7 cellular contexts compared by ENCODE assay signal in the genomic region with DNA sequence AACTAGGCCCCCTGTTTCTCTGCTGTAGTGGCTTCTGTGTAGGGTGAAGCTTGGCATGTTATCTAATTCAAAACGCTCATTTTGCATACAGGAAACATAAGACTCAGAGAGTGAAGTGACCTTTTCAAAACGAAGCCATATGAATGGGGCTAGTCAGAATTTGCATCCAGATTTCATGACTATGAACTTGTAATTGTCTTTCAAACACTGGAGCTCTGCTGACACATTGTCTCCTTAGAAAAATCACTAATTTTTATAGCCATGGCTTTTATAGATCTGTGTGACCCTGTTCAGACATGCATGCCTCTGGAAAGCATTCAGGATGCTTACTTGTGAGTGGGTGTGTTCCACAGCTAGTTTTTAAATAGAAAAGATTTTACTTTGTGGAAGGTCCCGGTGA.
"Had no signal": no experiment of that assay in that cellular context is flagged by ENCODE, and none has a peak within 500 bp of the region (broad histone marks: within the 10 kb centered on the region; RNA-seq: fewer than 3 reads in every experiment).

No MANE protein-coding gene starts in this region.

- H3K4me3 ChIP-seq: GM23248, K562 had no signal

- ATAC-seq: HCT116, K562 had no signal

- DNase-seq: GM23248, H9, HFFc6, IMR-90, KG1 had no signal
